10 cellular contexts compared by ENCODE assay signal in the genomic region with DNA sequence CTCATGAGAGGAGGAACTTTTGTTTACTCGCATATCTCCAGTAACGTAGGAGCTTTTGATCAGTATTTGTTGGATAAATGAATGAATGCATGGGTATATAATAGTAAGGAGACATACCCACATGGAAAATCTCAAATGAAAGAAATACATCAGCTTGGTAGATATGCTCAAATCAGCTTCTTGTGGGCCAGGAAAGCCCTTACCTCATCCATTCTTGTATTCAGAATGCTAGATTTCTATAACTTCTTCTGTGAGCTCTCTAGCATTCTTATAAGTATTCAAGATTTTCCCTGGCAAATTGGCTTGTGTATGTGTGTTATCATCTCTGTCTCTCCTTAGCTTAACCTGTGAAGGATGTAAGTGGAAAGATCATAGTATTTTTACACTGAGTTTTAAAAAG.
DNase-seq lines count a peak whose midpoint lies in the region; ATAC-seq and TF ChIP-seq lines count a peak whose summit lies in the region.
"Had no signal": no experiment of that assay in that cellular context is flagged by ENCODE, and none has a peak within 500 bp of the region (broad histone marks: within the 10 kb centered on the region; RNA-seq: fewer than 3 reads in every experiment).

No MANE protein-coding gene starts in this region.

- no peak for TF ChIP-seq EP300 in suprapubic skin (IDR thresholded peaks at IDR 0.05)

- peaks cover 66% of the 10 kb centered on the region for H3K4me1 Mint-ChIP-seq in activated CD8-positive, alpha-beta memory T cell treated with anti-CD3 and anti-CD28 coated beads, Interleukin-2, amount 10 ng/mL, durations not matched to agents 7 days and 5 days
- H3K4me1 Mint-ChIP-seq in stimulated activated effector memory CD8-positive, alpha-beta T cell treated with anti-CD3 and anti-CD28 coated beads, Interleukin-12 subunit alpha, Interleukin-12 subunit beta, amount 100 ng/mL, for 72 hours = peaks cover 59% of the 10 kb centered on the region

- no peak for DNase-seq in activated CD8-positive, alpha-beta memory T cell treated with anti-CD3 and anti-CD28 coated beads, Interleukin-2, amount 10 ng/mL, durations not matched to agents 7 days and 5 days
- no peak for DNase-seq in activated CD8-positive, alpha-beta memory T cell treated with anti-CD3 and anti-CD28 coated beads for 24 hours
- peak in 1 of 2 experiments; percentile 33 for DNase-seq in SJSA1 (ENCODE audit: low read depth in 1 of 2, low spot score in 2 of 2)
- DNase-seq in erythroblast (lab: John Stamatoyannopoulos, UW) = peak; percentile 71 to 76
- DNase-seq in stimulated activated effector memory CD8-positive, alpha-beta T cell treated with anti-CD3 and anti-CD28 coated beads, Interleukin-12 subunit alpha, Interleukin-12 subunit beta, amount 100 ng/mL, for 72 hours (ENCODE audit: low spot score in 2 of 2) = no peak
- DNase-seq in suprapubic skin (ENCODE audit: low spot score in 2 of 2) = no peak
- no peak for DNase-seq in NCI-H1048 (lab: John Stamatoyannopoulos, UW)
- DNase-seq: activated CD8-positive, alpha-beta memory T cell treated with anti-CD3 and anti-CD28 coated beads, Interleukin-2, amount 50 U/mL, for 48 hours; NCI-H2029 treated with DMSO at 0.1 percent for 48 hours had no signal

- H3K27ac ChIP-seq in SJSA1 (peak overlapping the region; percentile 61), suprapubic skin (no peak overlapping the region)

- CTCF ChIA-PET in activated CD8-positive, alpha-beta memory T cell treated with anti-CD3 and anti-CD28 coated beads, Interleukin-2, amount 10 ng/mL, durations not matched to agents 7 days and 5 days (lab: Charles Lee) = interaction anchor here (0.9 to 6.6 kb wide), 7 partner anchors 10 to 684 kb away, joined by 3 to 70 read pairs (median 4); a partner anchor contains a TSS

- no peaks in the 10 kb centered on the region for H3K9me3 ChIP-seq in SJSA1 (replicated peaks)
- H3K9me3 ChIP-seq in suprapubic skin = no peaks in the 10 kb centered on the region

- no peaks in the 10 kb centered on the region for H3K27me3 ChIP-seq in SJSA1 (replicated peaks)
- peaks cover 3% of the 10 kb centered on the region for H3K27me3 ChIP-seq in suprapubic skin

- no peak for TF ChIP-seq CTCF in suprapubic skin (IDR thresholded peaks at IDR 0.05)

- H3K4me3 Mint-ChIP-seq in activated CD8-positive, alpha-beta memory T cell treated with anti-CD3 and anti-CD28 coated beads, Interleukin-2, amount 10 ng/mL, durations not matched to agents 7 days and 5 days = peak overlapping the region; percentile 94
- peak overlapping the region; percentile 90 for H3K4me3 Mint-ChIP-seq in stimulated activated effector memory CD8-positive, alpha-beta T cell treated with anti-CD3 and anti-CD28 coated beads, Interleukin-12 subunit alpha, Interleukin-12 subunit beta, amount 100 ng/mL, for 72 hours

- peaks cover 37% of the 10 kb centered on the region for H3K4me1 ChIP-seq in SJSA1 (replicated peaks)
- H3K4me1 ChIP-seq in suprapubic skin = peaks cover 39% of the 10 kb centered on the region

- H3K36me3 Mint-ChIP-seq in activated CD8-positive, alpha-beta memory T cell treated with anti-CD3 and anti-CD28 coated beads, Interleukin-2, amount 10 ng/mL, durations not matched to agents 7 days and 5 days = peaks cover 11% of the 10 kb centered on the region
- H3K36me3 Mint-ChIP-seq in stimulated activated effector memory CD8-positive, alpha-beta T cell treated with anti-CD3 and anti-CD28 coated beads, Interleukin-12 subunit alpha, Interleukin-12 subunit beta, amount 100 ng/mL, for 72 hours = peaks cover 52% of the 10 kb centered on the region

- peaks cover 6% of the 10 kb centered on the region for H3K27me3 Mint-ChIP-seq in activated CD8-positive, alpha-beta memory T cell treated with anti-CD3 and anti-CD28 coated beads, Interleukin-2, amount 10 ng/mL, durations not matched to agents 7 days and 5 days

- TF ChIP-seq POLR2A in erythroblast (IDR thresholded peaks at IDR 0.05; ENCODE audit: low read length) (no peak), suprapubic skin (IDR thresholded peaks at IDR 0.05) (no peak)

- H3K27ac Mint-ChIP-seq in activated CD8-positive, alpha-beta memory T cell treated with anti-CD3 and anti-CD28 coated beads, Interleukin-2, amount 10 ng/mL, durations not matched to agents 7 days and 5 days = peak overlapping the region; percentile 95
- H3K27ac Mint-ChIP-seq in stimulated activated effector memory CD8-positive, alpha-beta T cell treated with anti-CD3 and anti-CD28 coated beads, Interleukin-12 subunit alpha, Interleukin-12 subunit beta, amount 100 ng/mL, for 72 hours = peak overlapping the region; percentile 92

- WGBS in suprapubic skin = 80% methylated on average over 2 of the region's 2 CpGs

- no peak for ATAC-seq in activated CD8-positive, alpha-beta memory T cell treated with anti-CD3 and anti-CD28 coated beads, Interleukin-2, amount 10 ng/mL, durations not matched to agents 7 days and 5 days
- no peak for ATAC-seq in stimulated activated effector memory CD8-positive, alpha-beta T cell treated with anti-CD3 and anti-CD28 coated beads, Interleukin-12 subunit alpha, Interleukin-12 subunit beta, amount 100 ng/mL, for 72 hours
- ATAC-seq in HG03520 (IDR thresholded peaks at IDR 0.05; ENCODE audit: unreplicated experiment) = no peak

- peak overlapping the region; percentile 51 for H3K4me3 ChIP-seq in SJSA1
- no peak overlapping the region for H3K4me3 ChIP-seq in suprapubic skin

- H3K36me3 ChIP-seq in SJSA1 (no peaks in the 10 kb centered on the region), suprapubic skin (no peaks in the 10 kb centered on the region)

- no peaks in the 10 kb centered on the region for H3K9me3 Mint-ChIP-seq in activated CD8-positive, alpha-beta memory T cell treated with anti-CD3 and anti-CD28 coated beads, Interleukin-2, amount 10 ng/mL, durations not matched to agents 7 days and 5 days (ENCODE audit: low read depth)
- no peaks in the 10 kb centered on the region for H3K9me3 Mint-ChIP-seq in stimulated activated effector memory CD8-positive, alpha-beta T cell treated with anti-CD3 and anti-CD28 coated beads, Interleukin-12 subunit alpha, Interleukin-12 subunit beta, amount 100 ng/mL, for 72 hours

Comparison
In these comparisons a context has a peak if more than half of its experiments do, and no peak if none do; other contexts are left out.
1. DNase-seq: peak in erythroblast (2 of 2); none in activated CD8-positive, alpha-beta memory T cell treated with anti-CD3 and anti-CD28 coated beads, Interleukin-2, amount 10 ng/mL, durations not matched to agents 7 days and 5 days (single experiment), activated CD8-positive, alpha-beta memory T cell treated with anti-CD3 and anti-CD28 coated beads for 24 hours (single experiment), stimulated activated effector memory CD8-positive, alpha-beta T cell treated with anti-CD3 and anti-CD28 coated beads, Interleukin-12 subunit alpha, Interleukin-12 subunit beta, amount 100 ng/mL, for 72 hours (0 of 2), suprapubic skin (0 of 2) and NCI-H1048 (single experiment).